In genomic region chr16:20650400-20651159, GRCh38 we compare ENCODE assay signal across 14 cellular contexts. TPM values are rescaled to one million over a fixed set of nuclear protein-coding genes. Genes with fewer than 3 reads are reported as not detected.
DNase-seq lines count a peak whose midpoint lies in the region; ATAC-seq and TF ChIP-seq lines count a peak whose summit lies in the region.
"Had no signal": no experiment of that assay in that cellular context is flagged by ENCODE, and none has a peak within 500 bp of the region (broad histone marks: within the 10 kb centered on the region; RNA-seq: fewer than 3 reads in every experiment).

No MANE protein-coding gene starts in this region.

- H3K27me3 ChIP-seq in HUES48 (ENCODE audit: control insufficient read depth, insufficient read depth, low read length) (no peaks in the 10 kb centered on the region), OCI-LY3 (ENCODE audit: low read depth, low read length) (no peaks in the 10 kb centered on the region), iPS-18a (ENCODE audit: control insufficient read depth, insufficient read depth, low read length) (no peaks in the 10 kb centered on the region), colonic mucosa (no peaks in the 10 kb centered on the region)
- H3K27me3 ChIP-seq: BE2C had no signal

- H3K36me3 ChIP-seq in HUES48 (ENCODE audit: control insufficient read depth, insufficient read depth, low read length): no peaks in the 10 kb centered on the region
- H3K36me3 ChIP-seq in OCI-LY3 (replicated peaks; ENCODE audit: low read depth, low read length): no peaks in the 10 kb centered on the region
- H3K36me3 ChIP-seq in iPS-18a (ENCODE audit: control insufficient read depth, low read depth, low read length): no peaks in the 10 kb centered on the region
- H3K36me3 ChIP-seq in colonic mucosa: no peaks in the 10 kb centered on the region
- H3K36me3 ChIP-seq: BE2C had no signal

- no peak overlapping the region for H3K9ac ChIP-seq in HUES48 (ENCODE audit: low read depth, low read length)
- H3K9ac ChIP-seq in OCI-LY3 (ENCODE audit: low read length): no peak overlapping the region
- H3K9ac ChIP-seq in iPS-18a (ENCODE audit: low read length): no peak overlapping the region
- H3K9ac ChIP-seq in colonic mucosa (ENCODE audit: low read depth in 2 of 2, low read length in 2 of 2): no peak overlapping the region

- no peaks in the 10 kb centered on the region for H3K79me2 ChIP-seq in OCI-LY3 (ENCODE audit: low read length)

- no peak for TF ChIP-seq CTCF in OCI-LY3 (IDR thresholded peaks at IDR 0.05; ENCODE audit: low read depth, low read length)
- TF ChIP-seq CTCF in colonic mucosa (IDR thresholded peaks at IDR 0.05): no peak

- H3K4me2 ChIP-seq in OCI-LY3 (ENCODE audit: low read length): no peak overlapping the region

- no peaks in the 10 kb centered on the region for H4K20me1 ChIP-seq in OCI-LY3 (ENCODE audit: insufficient read depth, low read length)

- intact Hi-C loops in colonic mucosa (cut with DNase I): no loop called here

- peak overlapping the region; percentile 42 for H3K27ac ChIP-seq in HUES48 (ENCODE audit: low read depth, low read length)
- no peak overlapping the region for H3K27ac ChIP-seq in OCI-LY3 (ENCODE audit: low read length)
- peak overlapping the region; percentile 65 for H3K27ac ChIP-seq in iPS-18a (ENCODE audit: low read length)
- no peak overlapping the region for H3K27ac ChIP-seq in colonic mucosa
- H3K27ac ChIP-seq: C4-2B had no signal

- no peak for DNase-seq in colonic mucosa
- DNase-seq in NCI-H748 treated with DMSO at 0.1 percent for 48 hours (lab: John Stamatoyannopoulos, UW): no peak
- DNase-seq in NCI-H1436 treated with DMSO at 0.1 percent for 48 hours (lab: John Stamatoyannopoulos, UW): no peak
- DNase-seq: BE2C; CD4-positive, alpha-beta memory T cell; DMS153; DMS79 treated with DMSO at 0.1 percent for 48 hours; EL had no signal

- H3K4me3 ChIP-seq in HUES48 (ENCODE audit: low read depth, low read length) (peak overlapping the region; percentile 20; the same call in 1 of the 2 replicates), OCI-LY3 (ENCODE audit: low read length) (no peak overlapping the region), iPS-18a (ENCODE audit: low read length) (no peak overlapping the region), colonic mucosa (no peak overlapping the region)

- H3K9me3 ChIP-seq in HUES48 (ENCODE audit: control insufficient read depth, insufficient read depth, low read length): peaks cover 16% of the 10 kb centered on the region
- no peaks in the 10 kb centered on the region for H3K9me3 ChIP-seq in OCI-LY3 (ENCODE audit: insufficient read depth, low read length)
- no peaks in the 10 kb centered on the region for H3K9me3 ChIP-seq in iPS-18a (ENCODE audit: control insufficient read depth, low read depth, low read length)
- H3K9me3 ChIP-seq in colonic mucosa: no peaks in the 10 kb centered on the region
- H3K9me3 ChIP-seq: BE2C had no signal

- H2AFZ ChIP-seq in OCI-LY3 (ENCODE audit: low read depth, low read length): peak overlapping the region; percentile 31; the same call in 1 of the 2 replicates

- ATAC-seq in GM21528 (IDR thresholded peaks at IDR 0.05; ENCODE audit: low FRiP score, unreplicated experiment): no peak
- ATAC-seq: HCT116 had no signal

- H3K4me1 ChIP-seq in HUES48 (ENCODE audit: control insufficient read depth, insufficient read depth, low read length): peaks cover 28% of the 10 kb centered on the region
- H3K4me1 ChIP-seq in OCI-LY3 (ENCODE audit: low read length): 0 out of 2 replicates have a peak, but pooled peaks cover 5% of the 10 kb centered on the region
- H3K4me1 ChIP-seq in iPS-18a (ENCODE audit: control insufficient read depth, low read depth, low read length): peaks cover 22% of the 10 kb centered on the region
- no peaks in the 10 kb centered on the region for H3K4me1 ChIP-seq in colonic mucosa
- H3K4me1 ChIP-seq: BE2C had no signal

RNA-seq across cellular contexts. Expression of gene ACSM1, which starts 46.9 kb away (rescaled TPM):
- under 1 TPM; 0.57 to 0.72 TPM for total RNA-seq in colonic mucosa

Comparison
In these comparisons a context has a peak if more than half of its experiments do, and no peak if none do; other contexts are left out.
1. H3K27ac ChIP-seq: peak in HUES48 (single experiment) and iPS-18a (single experiment); none in OCI-LY3 (single experiment) and colonic mucosa (single experiment).